In genomic region chr9:128148509-128149000, GRCh38 we compare ENCODE assay signal across 1 cellular context.
TF ChIP-seq lines count a peak whose summit lies in the region.

No MANE protein-coding gene starts in this region.

TF ChIP-seq in H1, 55 proteins besides CTCF, POLR2A, EP300 and RAD21:
- TF ChIP-seq TAF1 (IDR thresholded peaks at IDR 0.05; ENCODE audit: low read depth, low read length) (no peak), PHF8 (conservative IDR thresholded peaks at IDR 0.05; ENCODE audit: low read depth, low read length) (no peak), BCL11A (IDR thresholded peaks at IDR 0.05; ENCODE audit: low read depth in 2 of 2, low read length in 2 of 2) (no peak)
